Comparison of ENCODE assay signal across 8 cellular contexts in the genomic region with DNA sequence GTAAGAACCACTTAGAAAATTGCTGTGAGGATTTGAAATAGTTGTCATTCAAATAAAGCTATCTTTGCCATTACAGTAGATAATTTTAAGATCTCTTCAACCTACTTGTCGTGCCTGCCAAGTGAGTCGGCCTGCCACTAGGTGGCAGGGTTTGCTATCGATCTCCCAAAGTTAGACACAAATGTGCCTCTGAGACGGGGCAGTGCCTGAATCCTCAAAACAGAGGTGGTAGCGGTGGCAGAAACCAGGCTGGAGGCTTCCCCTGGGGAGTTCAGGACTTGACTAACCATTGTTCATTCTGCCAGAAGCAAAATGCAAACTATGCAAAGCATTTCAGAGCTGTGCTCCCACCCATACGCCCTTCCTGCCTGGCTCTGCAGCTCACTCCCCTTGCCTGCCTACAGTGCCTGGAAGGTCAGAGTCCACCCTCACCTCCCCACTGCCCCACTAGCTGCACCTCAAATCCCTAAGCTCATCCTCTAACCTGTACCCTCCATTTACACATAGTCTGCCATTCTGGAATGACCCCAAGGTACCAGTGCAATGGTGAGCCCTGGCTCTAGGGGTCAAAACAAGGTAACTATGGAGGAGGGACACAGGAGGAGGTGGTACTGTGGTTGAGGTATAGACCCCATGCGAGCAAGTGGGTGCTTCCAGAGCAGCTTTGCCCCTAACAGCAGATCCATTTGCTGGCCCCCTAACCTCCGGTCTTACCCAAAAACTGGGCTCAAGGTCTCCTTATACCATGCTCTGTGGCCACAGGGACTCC.
A peak's percentile ranks its signal among the peaks of the same experiment; 100 is the strongest.
DNase-seq lines count a peak whose midpoint lies in the region; ATAC-seq, FAIRE-seq and TF ChIP-seq lines count a peak whose summit lies in the region.

No MANE protein-coding gene starts in this region.

- no peak for TF ChIP-seq POLR2A in ovary (IDR thresholded peaks at IDR 0.05)
- no peak for TF ChIP-seq POLR2A in tibial nerve (IDR thresholded peaks at IDR 0.05)

- DNase-seq in Daoy (ENCODE audit: low read depth) (peak; percentile 72), KBM-7 (peak; percentile 67), RKO (ENCODE audit: low spot score) (peak; percentile 74), frontal cortex (ENCODE audit: low spot score in 2 of 2) (peak; percentile 51 to 75), ovary (peak; percentile 69 to 86 (median 81)), tibial nerve (ENCODE audit: low spot score in 2 of 2) (peak; percentile 73 to 83)
- DNase-seq in activated T-helper 2 cell treated with anti-CD3 and anti-CD28 coated beads, Interferon-gamma antibody, Interleukin-2, Interleukin-4, amounts not matched to agents 10 μg/mL and 5 μg/mL and 100 μg/mL, durations not matched to agents 14 hours and 24 hours and 36 hours (ENCODE audit: low spot score) = peak; percentile 23

- H3K27ac Mint-ChIP-seq in activated T-helper 2 cell treated with anti-CD3 and anti-CD28 coated beads, Interferon-gamma antibody, Interleukin-2, Interleukin-4, amounts not matched to agents 10 μg/mL and 5 μg/mL and 100 μg/mL, durations not matched to agents 14 hours and 24 hours and 36 hours = peak overlapping the region; percentile 33

- H3K4me3 Mint-ChIP-seq in activated T-helper 2 cell treated with anti-CD3 and anti-CD28 coated beads, Interferon-gamma antibody, Interleukin-2, Interleukin-4, amounts not matched to agents 10 μg/mL and 5 μg/mL and 100 μg/mL, durations not matched to agents 14 hours and 24 hours and 36 hours (ENCODE audit: low read depth) = no peak overlapping the region

- TF ChIP-seq EP300 in ovary (IDR thresholded peaks at IDR 0.05) (no peak), tibial nerve (IDR thresholded peaks at IDR 0.05) (peak in 1 of 2 donors; percentile 24)

- TF ChIP-seq CTCF in ovary (IDR thresholded peaks at IDR 0.05) (peak; percentile 48 to 71 (median 53)), tibial nerve (IDR thresholded peaks at IDR 0.05) (peak; percentile 74 to 90 (median 81))

- H3K27me3 Mint-ChIP-seq in activated T-helper 2 cell treated with anti-CD3 and anti-CD28 coated beads, Interferon-gamma antibody, Interleukin-2, Interleukin-4, amounts not matched to agents 10 μg/mL and 5 μg/mL and 100 μg/mL, durations not matched to agents 14 hours and 24 hours and 36 hours (ENCODE audit: low read depth) = peaks cover 2% of the 10 kb centered on the region

- peaks cover 24% of the 10 kb centered on the region for H3K4me1 Mint-ChIP-seq in activated T-helper 2 cell treated with anti-CD3 and anti-CD28 coated beads, Interferon-gamma antibody, Interleukin-2, Interleukin-4, amounts not matched to agents 10 μg/mL and 5 μg/mL and 100 μg/mL, durations not matched to agents 14 hours and 24 hours and 36 hours (ENCODE audit: low read depth)

- WGBS in ovary, 3 donors = 26 to 33% (median 27%) methylated on average over 8 of the region's 8 CpGs
- 27 to 30% methylated on average over 8 of the region's 8 CpGs for WGBS in tibial nerve, 2 donors

- intact Hi-C loops in activated T-helper 2 cell treated with anti-CD3 and anti-CD28 coated beads, Interferon-gamma antibody, Interleukin-2, Interleukin-4, amounts not matched to agents 10 μg/mL and 5 μg/mL and 100 μg/mL, durations not matched to agents 14 hours and 24 hours and 36 hours (cut with micrococcal nuclease) = loop anchor here (1.0 to 5.0 kb wide), 6 partner anchors 14 to 257 kb away; a partner anchor contains a TSS
- intact Hi-C loops in ovary (cut with DNase I) = no loop called here

- no peak for FAIRE-seq in frontal cortex (lab: Jason Lieb, UNC)

- peak; percentile 81 for ATAC-seq in GM21723 (IDR thresholded peaks at IDR 0.05; ENCODE audit: unreplicated experiment)

- in situ Hi-C loops in KBM-7 (cut with MboI; ENCODE audit: low pct_unique_long_range_greater_than_20kb, low sequenced_read_pairs) = loop anchor here (25.0 kb wide), 1 partner anchor 242 kb away; no protein-coding TSS in a partner anchor

- H3K4me1 ChIP-seq in ovary (ENCODE audit: insufficient read depth) (peaks cover 3% of the 10 kb centered on the region), tibial nerve (peaks cover 0 to 33% (median 2%) of the 10 kb centered on the region in 4 donors)

- H3K9me3 Mint-ChIP-seq in activated T-helper 2 cell treated with anti-CD3 and anti-CD28 coated beads, Interferon-gamma antibody, Interleukin-2, Interleukin-4, amounts not matched to agents 10 μg/mL and 5 μg/mL and 100 μg/mL, durations not matched to agents 14 hours and 24 hours and 36 hours = no peaks in the 10 kb centered on the region

- H3K9me3 ChIP-seq in ovary = no peaks in the 10 kb centered on the region
- no peaks in the 10 kb centered on the region for H3K9me3 ChIP-seq in tibial nerve

- no peaks in the 10 kb centered on the region for H3K36me3 ChIP-seq in ovary
- H3K36me3 ChIP-seq in tibial nerve = peaks cover 0 to 25% (median 0%) of the 10 kb centered on the region in 3 donors

- H3K27ac ChIP-seq in ovary (no peak overlapping the region), tibial nerve (peak overlapping the region in 1 of 4 donors; percentile 83)

- no peaks in the 10 kb centered on the region for H3K27me3 ChIP-seq in ovary
- H3K27me3 ChIP-seq in tibial nerve = no peaks in the 10 kb centered on the region

- peaks cover 20% of the 10 kb centered on the region for H3K36me3 Mint-ChIP-seq in activated T-helper 2 cell treated with anti-CD3 and anti-CD28 coated beads, Interferon-gamma antibody, Interleukin-2, Interleukin-4, amounts not matched to agents 10 μg/mL and 5 μg/mL and 100 μg/mL, durations not matched to agents 14 hours and 24 hours and 36 hours (ENCODE audit: low read depth)

- no peak overlapping the region for H3K4me3 ChIP-seq in ovary
- no peak overlapping the region for H3K4me3 ChIP-seq in tibial nerve

Comparison
In these comparisons a context has a peak if more than half of its experiments do, and no peak if none do; other contexts are left out.
1. DNase-seq: peak in every context shown above with its lines; median percentile 81 in ovary; 78 in tibial nerve; 74 in RKO; 72 in Daoy; 67 in KBM-7; 63 in frontal cortex; 23 in activated T-helper 2 cell treated with anti-CD3 and anti-CD28 coated beads, Interferon-gamma antibody, Interleukin-2, Interleukin-4, amounts not matched to agents 10 μg/mL and 5 μg/mL and 100 μg/mL, durations not matched to agents 14 hours and 24 hours and 36 hours.